ENCODE assay signal across 23 cellular contexts in genomic region chr15:39447431-39447830, GRCh38.
"Had no signal": no experiment of that assay in that cellular context is flagged by ENCODE, and none has a peak within 500 bp of the region (broad histone marks: within the 10 kb centered on the region; RNA-seq: fewer than 3 reads in every experiment).

No MANE protein-coding gene starts in this region.

- H3K9me3 Mint-ChIP-seq: activated CD4-positive, alpha-beta memory T cell treated with anti-CD3 and anti-CD28 coated beads for 36 hours; activated naive CD4-positive, alpha-beta T cell treated with anti-CD3 and anti-CD28 coated beads for 36 hours; brain; central memory CD8-positive, alpha-beta T cell had no signal

- H3K27ac ChIP-seq: KMS-11 had no signal

- H3K27me3 Mint-ChIP-seq: brain had no signal

- H3K27ac Mint-ChIP-seq: activated CD4-positive, alpha-beta memory T cell treated with anti-CD3 and anti-CD28 coated beads for 36 hours; activated CD4-positive, alpha-beta T cell treated with anti-CD3 and anti-CD28 coated beads, Interleukin-2, amount 10 ng/mL, durations not matched to agents 7 days and 5 days; activated naive CD4-positive, alpha-beta T cell treated with anti-CD3 and anti-CD28 coated beads for 36 hours; activated naive CD8-positive, alpha-beta T cell; activated T-helper 17 cell treated with anti-CD3 and anti-CD28 coated beads, Interleukin-2, amount 50 U/mL, for 72 hours; T-helper 1 cell treated with Interleukin-12 subunit alpha and Interleukin-12 subunit beta and Interleukin-4 antibody, amounts not matched to agents 30 μg/mL and 1 μg/mL, for 36 hours had no signal

- H3K4me3 Mint-ChIP-seq: activated CD4-positive, alpha-beta memory T cell treated with anti-CD3 and anti-CD28 coated beads for 36 hours; activated CD4-positive, alpha-beta T cell treated with anti-CD3 and anti-CD28 coated beads, Interleukin-2, amount 10 ng/mL, durations not matched to agents 7 days and 5 days; activated naive CD4-positive, alpha-beta T cell treated with anti-CD3 and anti-CD28 coated beads for 36 hours; activated naive CD8-positive, alpha-beta T cell; activated T-helper 17 cell treated with anti-CD3 and anti-CD28 coated beads, Interleukin-2, amount 50 U/mL, for 72 hours; brain; central memory CD8-positive, alpha-beta T cell; T-helper 1 cell treated with Interleukin-12 subunit alpha and Interleukin-12 subunit beta and Interleukin-4 antibody, amounts not matched to agents 30 μg/mL and 1 μg/mL, for 36 hours had no signal

- H3K4me1 Mint-ChIP-seq: activated CD4-positive, alpha-beta T cell treated with anti-CD3 and anti-CD28 coated beads, Interleukin-2, amount 10 ng/mL, durations not matched to agents 7 days and 5 days; activated T-helper 17 cell treated with anti-CD3 and anti-CD28 coated beads, Interleukin-2, amount 50 U/mL, for 72 hours; central memory CD8-positive, alpha-beta T cell had no signal

- ATAC-seq: activated T-helper 17 cell treated with anti-CD3 and anti-CD28 coated beads, Interleukin-2, amount 50 U/mL, for 72 hours; PC-3 had no signal

- DNase-seq: activated CD4-positive, alpha-beta memory T cell treated with anti-CD3 and anti-CD28 coated beads for 36 hours; activated CD4-positive, alpha-beta T cell treated with anti-CD3 and anti-CD28 coated beads, Interleukin-2, amount 10 ng/mL, durations not matched to agents 7 days and 5 days; activated CD4-positive, CD25-positive, alpha-beta regulatory T cell; activated CD8-positive, alpha-beta memory T cell treated with anti-CD3 and anti-CD28 coated beads for 24 hours; activated gamma-delta T cell; activated naive CD4-positive, alpha-beta T cell treated with anti-CD3 and anti-CD28 coated beads for 36 hours; activated T-cell treated with anti-CD3 and anti-CD28 coated beads, Interleukin-2, amount 50 U/mL, for 48 hours; amygdala; MG63; NCI-H1092 treated with DMSO at 0.1 percent for 48 hours; NCI-H1417 treated with DMSO at 0.1 percent for 48 hours; NCI-H1694; NCI-H2029 treated with DMSO at 0.1 percent for 48 hours; NCI-H226; NCI-H526 treated with DMSO at 0.1 percent for 48 hours; PC-3; SHP77 treated with DMSO at 0.1 percent for 48 hours had no signal

- H3K36me3 Mint-ChIP-seq: activated CD4-positive, alpha-beta memory T cell treated with anti-CD3 and anti-CD28 coated beads for 36 hours; activated naive CD8-positive, alpha-beta T cell; brain had no signal
